In the genomic region with DNA sequence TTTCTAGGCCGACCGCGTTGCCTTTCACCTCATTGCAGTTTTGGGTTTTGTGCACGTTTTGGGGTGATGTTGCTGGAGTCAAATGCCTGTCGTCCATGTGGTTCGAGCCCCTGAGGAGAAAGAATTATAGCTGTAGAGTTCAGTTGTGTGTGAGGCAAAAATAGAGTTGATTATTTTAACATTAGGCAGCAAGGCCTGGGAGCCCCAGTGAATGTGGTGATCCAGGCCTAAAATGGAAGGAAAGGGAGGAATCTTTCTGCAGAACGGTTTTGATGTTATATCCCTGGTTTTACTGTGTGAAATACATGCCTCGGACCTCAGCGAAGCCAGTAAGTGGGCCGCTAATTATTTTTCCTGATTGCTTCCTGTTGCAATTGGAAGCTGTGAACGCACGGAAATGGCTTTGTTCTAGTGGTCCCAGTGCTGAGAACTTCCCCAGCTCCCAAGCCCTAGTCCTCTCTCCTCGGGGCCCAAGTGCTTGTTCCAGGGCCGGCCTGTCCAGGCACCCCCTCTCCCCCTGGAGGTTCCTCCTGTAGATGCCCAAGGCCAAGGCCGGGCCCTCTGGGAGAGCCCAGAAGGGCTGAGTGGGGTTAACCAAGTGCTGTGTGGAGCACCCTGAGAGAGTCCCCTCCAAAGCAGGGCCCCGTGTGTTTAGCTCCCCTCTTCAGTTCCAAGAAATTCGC, we compare ENCODE assay signal across 9 cellular contexts. TPM values are rescaled to one million over a fixed set of nuclear protein-coding genes. Genes with fewer than 3 reads are reported as not detected.
DNase-seq lines count a peak whose midpoint lies in the region; ATAC-seq and TF ChIP-seq lines count a peak whose summit lies in the region.
"Had no signal": no experiment of that assay in that cellular context is flagged by ENCODE, and none has a peak within 500 bp of the region (broad histone marks: within the 10 kb centered on the region; RNA-seq: fewer than 3 reads in every experiment).

No MANE protein-coding gene starts in this region.

- intact Hi-C loops in naive thymus-derived CD4-positive, alpha-beta T cell (cut with micrococcal nuclease) = loop anchor here in 1 of 2 donors (5.0 kb wide), 2 partner anchors 38 to 42 kb away; partner anchors contain the start of gene C11orf24

- peak overlapping the region; percentile 62 to 94 (median 92); a peak in 20 of 22 replicates for H3K27ac ChIP-seq in BLaER1 treated with 17β-estradiol and CSF1 and Interleukin-3, amounts not matched to agents 10 nM and 100 nM
- peak overlapping the region; percentile 70 to 90 for H3K27ac ChIP-seq in coronary artery
- H3K27ac ChIP-seq in naive thymus-derived CD4-positive, alpha-beta T cell (ENCODE audit: low read depth, low read length) = no peak overlapping the region
- H3K27ac ChIP-seq: neutrophil had no signal

- H3K4me2 ChIP-seq in BLaER1 treated with 17β-estradiol and CSF1 and Interleukin-3, amounts not matched to agents 10 nM and 100 nM = peak overlapping the region; percentile 91 to 99 (median 99)

- peak overlapping the region in 4 of 9 donors; percentile 10 to 87 (median 57) for H3K27ac Mint-ChIP-seq in naive thymus-derived CD4-positive, alpha-beta T cell

- H3K4me1 Mint-ChIP-seq in naive thymus-derived CD4-positive, alpha-beta T cell = peaks cover 14 to 47% (median 31%) of the 10 kb centered on the region in 7 donors

- H3K9ac ChIP-seq in BLaER1 treated with 17β-estradiol and CSF1 and Interleukin-3, amounts not matched to agents 10 nM and 100 nM = peak overlapping the region; percentile 84 to 98 (median 94)

- DNase-seq in LHCN-M2 (ENCODE audit: low read depth) = peak; percentile 36
- no peak for DNase-seq in coronary artery (ENCODE audit: low spot score)
- DNase-seq in naive thymus-derived CD4-positive, alpha-beta T cell = no peak
- DNase-seq in stimulated activated CD4-positive, alpha-beta T cell treated with anti-CD3 and anti-CD28 coated beads, Interleukin-2, amount 100 ng/mL, for 48 hours = no peak
- no peak for DNase-seq in stimulated activated CD4-positive, alpha-beta T cell treated with anti-CD3 and anti-CD28 coated beads, Interleukin-4, amount 100 ng/mL, for 24 hours

- peaks cover 0 to 58% (median 44%) of the 10 kb centered on the region in 11 experiments; a peak in 16 of 22 replicates for H4K20me1 ChIP-seq in BLaER1 treated with 17β-estradiol and CSF1 and Interleukin-3, amounts not matched to agents 10 nM and 100 nM

- ATAC-seq in naive thymus-derived CD4-positive, alpha-beta T cell = no peak
- no peak for ATAC-seq in GM19452 (IDR thresholded peaks at IDR 0.05; ENCODE audit: unreplicated experiment)
- ATAC-seq in HG03097 (IDR thresholded peaks at IDR 0.05; ENCODE audit: low FRiP score, unreplicated experiment) = no peak

- CTCF ChIA-PET in naive thymus-derived CD4-positive, alpha-beta T cell (lab: Charles Lee) = no interaction called here

- H3K9me3 ChIP-seq in BLaER1 treated with 17β-estradiol and CSF1 and Interleukin-3, amounts not matched to agents 10 nM and 100 nM (replicated peaks in 1 of 11) = no peaks in the 10 kb centered on the region
- no peaks in the 10 kb centered on the region for H3K9me3 ChIP-seq in naive thymus-derived CD4-positive, alpha-beta T cell (ENCODE audit: control insufficient read depth in 2 of 3, low read length in 3 of 3)
- H3K9me3 ChIP-seq: neutrophil had no signal

- peaks cover 0 to 18% (median 0%) of the 10 kb centered on the region in 5 donors for H3K27me3 Mint-ChIP-seq in naive thymus-derived CD4-positive, alpha-beta T cell

- no peak for TF ChIP-seq CTCF in coronary artery (IDR thresholded peaks at IDR 0.05)

- peak overlapping the region; percentile 79 to 97 (median 92) for H3K4me3 ChIP-seq in BLaER1 treated with 17β-estradiol and CSF1 and Interleukin-3, amounts not matched to agents 10 nM and 100 nM
- H3K4me3 ChIP-seq in coronary artery = peak overlapping the region; percentile 84
- H3K4me3 ChIP-seq in naive thymus-derived CD4-positive, alpha-beta T cell (ENCODE audit: low read length) = no peak overlapping the region

- no peaks in the 10 kb centered on the region for H3K36me3 Mint-ChIP-seq in naive thymus-derived CD4-positive, alpha-beta T cell

- H3K27me3 ChIP-seq in BLaER1 treated with 17β-estradiol and CSF1 and Interleukin-3, amounts not matched to agents 10 nM and 100 nM = peaks cover 0 to 9% (median 0%) of the 10 kb centered on the region in 11 experiments; a peak in 4 of 22 replicates
- peaks cover 0 to 4% of the 10 kb centered on the region in 2 donors for H3K27me3 ChIP-seq in naive thymus-derived CD4-positive, alpha-beta T cell (ENCODE audit: control insufficient read depth in 2 of 2, insufficient read depth in 2 of 2, low read length in 2 of 2)

- peaks cover 32 to 78% (median 68%) of the 10 kb centered on the region in 10 experiments for H3K4me1 ChIP-seq in BLaER1 treated with 17β-estradiol and CSF1 and Interleukin-3, amounts not matched to agents 10 nM and 100 nM
- H3K4me1 ChIP-seq in naive thymus-derived CD4-positive, alpha-beta T cell (ENCODE audit: control insufficient read depth in 2 of 2, insufficient read depth in 2 of 2, low read length in 2 of 2) = peaks cover 8 to 22% of the 10 kb centered on the region in 2 donors

- peaks cover 0 to 23% (median 0%) of the 10 kb centered on the region in 11 experiments; a peak in 7 of 22 replicates for H3K36me3 ChIP-seq in BLaER1 treated with 17β-estradiol and CSF1 and Interleukin-3, amounts not matched to agents 10 nM and 100 nM
- no peaks in the 10 kb centered on the region for H3K36me3 ChIP-seq in naive thymus-derived CD4-positive, alpha-beta T cell (ENCODE audit: control insufficient read depth in 2 of 3, insufficient read depth in 3 of 3, low read length in 3 of 3)
- H3K36me3 ChIP-seq: neutrophil had no signal

- peak overlapping the region; percentile 36 to 92 (median 88) for H3K4me3 Mint-ChIP-seq in naive thymus-derived CD4-positive, alpha-beta T cell

- POLR2A ChIA-PET in naive thymus-derived CD4-positive, alpha-beta T cell (lab: Charles Lee) = interaction anchor here (0.6 to 1.1 kb wide), 3 partner anchors 9 to 56 kb away, joined by 3 to 4 read pairs (median 3); no protein-coding TSS in a partner anchor

- peaks cover 0 to 2% (median 0%) of the 10 kb centered on the region in 11 donors for H3K9me3 Mint-ChIP-seq in naive thymus-derived CD4-positive, alpha-beta T cell

RNA-seq across cellular contexts. Expression of gene LRP5, which starts 2.0 kb away (rescaled TPM):
- total RNA-seq in LHCN-M2 (2014; rRNA removed) = 12.4 and 17.2 TPM in 2 replicates
- 15.3 TPM for polyA plus RNA-seq in LHCN-M2 (2012)
- total RNA-seq in naive thymus-derived CD4-positive, alpha-beta T cell = 10 to 100 TPM in 1 of 5 experiments, 1 to 10 TPM in 4; 1.4 to 29.9 (median 2.3) TPM
- polyA plus RNA-seq in naive thymus-derived CD4-positive, alpha-beta T cell = under 1 TPM; 0.35 to 0.99 TPM

RNA-seq across cellular contexts. Expression of gene C11orf24, which starts 42.6 kb away (rescaled TPM):
- 58.2 and 66.7 TPM in 2 replicates for total RNA-seq in LHCN-M2 (2014; rRNA removed)
- polyA plus RNA-seq in LHCN-M2 (2012) = 63.7 TPM
- 10 to 100 TPM in 4 of 5 experiments, 1 to 10 TPM in 1; 9.5 to 20.0 (median 15.4) TPM for total RNA-seq in naive thymus-derived CD4-positive, alpha-beta T cell
- polyA plus RNA-seq in naive thymus-derived CD4-positive, alpha-beta T cell = 10 to 100 TPM in 1 of 2 donors, 1 to 10 TPM in 1; 5.7 to 11.5 TPM
